In genomic region chr15:51576911-51577500, GRCh38 we compare ENCODE assay signal across 12 cellular contexts. TPM values are rescaled to one million over a fixed set of nuclear protein-coding genes. Genes with fewer than 3 reads are reported as not detected.
DNase-seq lines count a peak whose midpoint lies in the region; ATAC-seq and TF ChIP-seq lines count a peak whose summit lies in the region.
"Had no signal": no experiment of that assay in that cellular context is flagged by ENCODE, and none has a peak within 500 bp of the region (broad histone marks: within the 10 kb centered on the region; RNA-seq: fewer than 3 reads in every experiment).

No MANE protein-coding gene starts in this region.

- DNase-seq in AML-193 (lab: John Stamatoyannopoulos, UW) (peak; percentile 90 to 94), MV-4-11 (lab: John Stamatoyannopoulos, UW) (peak; percentile 83), esophagus squamous epithelium (lab: John Stamatoyannopoulos, UW) (no peak), GM23338 (ENCODE audit: low spot score) (no peak)
- no peak for DNase-seq in naive thymus-derived CD4-positive, alpha-beta T cell
- DNase-seq in activated naive CD4-positive, alpha-beta T cell treated with anti-CD3 and anti-CD28 coated beads, Interleukin-2, amount 10 ng/mL, durations not matched to agents 7 days and 5 days: no peak
- no peak for DNase-seq in activated CD4-positive, alpha-beta memory T cell treated with anti-CD3 and anti-CD28 coated beads, Interleukin-2, amount 10 ng/mL, durations not matched to agents 7 days and 5 days
- DNase-seq: CD8-positive, alpha-beta memory T cell; kidney glomerular epithelial cell; stimulated activated CD4-positive, alpha-beta T cell treated with anti-CD3 and anti-CD28 coated beads, Interleukin-12 subunit alpha, Interleukin-12 subunit beta, amount 100 ng/mL, for 4 hours; T-helper 17 cell had no signal

- H3K4me3 ChIP-seq in esophagus squamous epithelium: no peak overlapping the region
- H3K4me3 ChIP-seq in naive thymus-derived CD4-positive, alpha-beta T cell (ENCODE audit: low read length): no peak overlapping the region
- no peak overlapping the region for H3K4me3 ChIP-seq in GM23338

- TF ChIP-seq POLR2A in esophagus squamous epithelium (IDR thresholded peaks at IDR 0.05): no peak

- H3K4me1 ChIP-seq in esophagus squamous epithelium (peaks cover 0 to 16% (median 5%) of the 10 kb centered on the region in 3 donors), GM23338 (ENCODE audit: insufficient read depth) (no peaks in the 10 kb centered on the region)
- H3K4me1 ChIP-seq in naive thymus-derived CD4-positive, alpha-beta T cell (ENCODE audit: control insufficient read depth in 2 of 2, insufficient read depth in 2 of 2, low read length in 2 of 2): no peaks in the 10 kb centered on the region

- H3K27me3 Mint-ChIP-seq in naive thymus-derived CD4-positive, alpha-beta T cell: no peaks in the 10 kb centered on the region
- H3K27me3 Mint-ChIP-seq in activated naive CD4-positive, alpha-beta T cell treated with anti-CD3 and anti-CD28 coated beads, Interleukin-2, amount 10 ng/mL, durations not matched to agents 7 days and 5 days: no peaks in the 10 kb centered on the region
- H3K27me3 Mint-ChIP-seq in activated CD4-positive, alpha-beta memory T cell treated with anti-CD3 and anti-CD28 coated beads, Interleukin-2, amount 10 ng/mL, durations not matched to agents 7 days and 5 days: no peaks in the 10 kb centered on the region
- H3K27me3 Mint-ChIP-seq in GM23338 (ENCODE audit: insufficient read depth, low read depth, poor library complexity): no peaks in the 10 kb centered on the region
- H3K27me3 Mint-ChIP-seq: T-helper 17 cell had no signal

- H3K4me3 Mint-ChIP-seq in naive thymus-derived CD4-positive, alpha-beta T cell: no peak overlapping the region
- no peak overlapping the region for H3K4me3 Mint-ChIP-seq in activated naive CD4-positive, alpha-beta T cell treated with anti-CD3 and anti-CD28 coated beads, Interleukin-2, amount 10 ng/mL, durations not matched to agents 7 days and 5 days
- no peak overlapping the region for H3K4me3 Mint-ChIP-seq in activated CD4-positive, alpha-beta memory T cell treated with anti-CD3 and anti-CD28 coated beads, Interleukin-2, amount 10 ng/mL, durations not matched to agents 7 days and 5 days
- no peak overlapping the region for H3K4me3 Mint-ChIP-seq in GM23338
- H3K4me3 Mint-ChIP-seq: CD8-positive, alpha-beta memory T cell; T-helper 17 cell had no signal

- no peaks in the 10 kb centered on the region for H3F3A ChIP-seq in GM23338 (replicated peaks; ENCODE audit: low read depth)

- TF ChIP-seq CTCF in esophagus squamous epithelium (IDR thresholded peaks at IDR 0.05): no peak
- TF ChIP-seq CTCF in GM23338 (conservative IDR thresholded peaks at IDR 0.05; ENCODE audit: low read depth in 2 of 2): no peak

- POLR2A ChIA-PET in naive thymus-derived CD4-positive, alpha-beta T cell (lab: Charles Lee): no interaction called here
- POLR2A ChIA-PET in activated CD4-positive, alpha-beta memory T cell treated with anti-CD3 and anti-CD28 coated beads, Interleukin-2, amount 10 ng/mL, durations not matched to agents 7 days and 5 days (lab: Charles Lee): no interaction called here

- peak overlapping the region in 3 of 4 donors; percentile 13 to 55 (median 50) for H3K27ac ChIP-seq in esophagus squamous epithelium
- H3K27ac ChIP-seq in naive thymus-derived CD4-positive, alpha-beta T cell (ENCODE audit: low read depth, low read length): no peak overlapping the region
- no peak overlapping the region for H3K27ac ChIP-seq in GM23338 (ENCODE audit: low read depth)

- no peaks in the 10 kb centered on the region for H3K9me2 ChIP-seq in GM23338 (ENCODE audit: insufficient read depth)

- CTCF ChIA-PET in naive thymus-derived CD4-positive, alpha-beta T cell (lab: Charles Lee): no interaction called here
- CTCF ChIA-PET in activated naive CD4-positive, alpha-beta T cell treated with anti-CD3 and anti-CD28 coated beads, Interleukin-2, amount 10 ng/mL, durations not matched to agents 7 days and 5 days (lab: Charles Lee): no interaction called here
- CTCF ChIA-PET in activated CD4-positive, alpha-beta memory T cell treated with anti-CD3 and anti-CD28 coated beads, Interleukin-2, amount 10 ng/mL, durations not matched to agents 7 days and 5 days (lab: Charles Lee): no interaction called here

- intact Hi-C loops in esophagus squamous epithelium (cut with DNase I): no loop called here
- intact Hi-C loops in naive thymus-derived CD4-positive, alpha-beta T cell (cut with micrococcal nuclease): no loop called here

- peak; percentile 90 for ATAC-seq in naive thymus-derived CD4-positive, alpha-beta T cell
- no peak for ATAC-seq in GM18909 (IDR thresholded peaks at IDR 0.05; ENCODE audit: poor library complexity, unreplicated experiment)
- no peak for ATAC-seq in GM23338
- ATAC-seq: T-helper 17 cell had no signal

- peaks cover 3 to 17% (median 6%) of the 10 kb centered on the region in 11 donors for H3K9me3 Mint-ChIP-seq in naive thymus-derived CD4-positive, alpha-beta T cell
- peaks cover 2% of the 10 kb centered on the region for H3K9me3 Mint-ChIP-seq in activated naive CD4-positive, alpha-beta T cell treated with anti-CD3 and anti-CD28 coated beads, Interleukin-2, amount 10 ng/mL, durations not matched to agents 7 days and 5 days
- no peaks in the 10 kb centered on the region for H3K9me3 Mint-ChIP-seq in activated CD4-positive, alpha-beta memory T cell treated with anti-CD3 and anti-CD28 coated beads, Interleukin-2, amount 10 ng/mL, durations not matched to agents 7 days and 5 days
- H3K9me3 Mint-ChIP-seq in GM23338: no peaks in the 10 kb centered on the region

- H3K27me3 ChIP-seq in esophagus squamous epithelium (no peaks in the 10 kb centered on the region), GM23338 (ENCODE audit: insufficient read depth) (no peaks in the 10 kb centered on the region)
- no peaks in the 10 kb centered on the region for H3K27me3 ChIP-seq in naive thymus-derived CD4-positive, alpha-beta T cell (ENCODE audit: control insufficient read depth in 2 of 2, insufficient read depth in 2 of 2, low read length in 2 of 2)

- 62% methylated on average over 2 of the region's 2 CpGs for whole genome bisulfite sequencing in esophagus squamous epithelium, 2 donors

- no peak overlapping the region for H3K27ac Mint-ChIP-seq in naive thymus-derived CD4-positive, alpha-beta T cell
- no peak overlapping the region for H3K27ac Mint-ChIP-seq in activated naive CD4-positive, alpha-beta T cell treated with anti-CD3 and anti-CD28 coated beads, Interleukin-2, amount 10 ng/mL, durations not matched to agents 7 days and 5 days
- H3K27ac Mint-ChIP-seq in activated CD4-positive, alpha-beta memory T cell treated with anti-CD3 and anti-CD28 coated beads, Interleukin-2, amount 10 ng/mL, durations not matched to agents 7 days and 5 days: no peak overlapping the region
- no peak overlapping the region for H3K27ac Mint-ChIP-seq in GM23338
- H3K27ac Mint-ChIP-seq: CD8-positive, alpha-beta memory T cell; T-helper 17 cell had no signal

- no peaks in the 10 kb centered on the region for H3K79me2 ChIP-seq in GM23338 (replicated peaks; ENCODE audit: insufficient read depth)

- peaks cover 0 to 19% (median 5%) of the 10 kb centered on the region in 5 donors for H3K36me3 Mint-ChIP-seq in naive thymus-derived CD4-positive, alpha-beta T cell
- H3K36me3 Mint-ChIP-seq in activated naive CD4-positive, alpha-beta T cell treated with anti-CD3 and anti-CD28 coated beads, Interleukin-2, amount 10 ng/mL, durations not matched to agents 7 days and 5 days: peaks cover 3% of the 10 kb centered on the region
- no peaks in the 10 kb centered on the region for H3K36me3 Mint-ChIP-seq in activated CD4-positive, alpha-beta memory T cell treated with anti-CD3 and anti-CD28 coated beads, Interleukin-2, amount 10 ng/mL, durations not matched to agents 7 days and 5 days (ENCODE audit: low read depth)
- H3K36me3 Mint-ChIP-seq in GM23338 (ENCODE audit: low read depth): no peaks in the 10 kb centered on the region

- H3K36me3 ChIP-seq in esophagus squamous epithelium (no peaks in the 10 kb centered on the region), GM23338 (ENCODE audit: insufficient read depth) (no peaks in the 10 kb centered on the region)
- H3K36me3 ChIP-seq in naive thymus-derived CD4-positive, alpha-beta T cell (ENCODE audit: control insufficient read depth in 2 of 3, insufficient read depth in 3 of 3, low read length in 3 of 3): no peaks in the 10 kb centered on the region

- H3K4me2 ChIP-seq in GM23338: no peak overlapping the region

- H3K9me3 ChIP-seq in esophagus squamous epithelium: no peaks in the 10 kb centered on the region
- H3K9me3 ChIP-seq in naive thymus-derived CD4-positive, alpha-beta T cell (ENCODE audit: control insufficient read depth in 2 of 3, low read length in 3 of 3): no peaks in the 10 kb centered on the region

- H3K4me1 Mint-ChIP-seq in naive thymus-derived CD4-positive, alpha-beta T cell: no peaks in the 10 kb centered on the region
- H3K4me1 Mint-ChIP-seq in activated naive CD4-positive, alpha-beta T cell treated with anti-CD3 and anti-CD28 coated beads, Interleukin-2, amount 10 ng/mL, durations not matched to agents 7 days and 5 days: no peaks in the 10 kb centered on the region
- H3K4me1 Mint-ChIP-seq in activated CD4-positive, alpha-beta memory T cell treated with anti-CD3 and anti-CD28 coated beads, Interleukin-2, amount 10 ng/mL, durations not matched to agents 7 days and 5 days: no peaks in the 10 kb centered on the region
- H3K4me1 Mint-ChIP-seq in GM23338: peaks cover 3% of the 10 kb centered on the region; the same call in 1 of the 3 replicates
- H3K4me1 Mint-ChIP-seq: CD8-positive, alpha-beta memory T cell; T-helper 17 cell had no signal

- H4K20me1 ChIP-seq in GM23338 (replicated peaks; ENCODE audit: insufficient read depth): no peaks in the 10 kb centered on the region

- H2AFZ ChIP-seq in GM23338: no peak overlapping the region

TF ChIP-seq in GM23338, 12 proteins besides CTCF, POLR2A, EP300 and RAD21 (continues in another document):
- TF ChIP-seq NANOG (IDR thresholded peaks at IDR 0.05; ENCODE audit: borderline replicate concordance): no peak

RNA-seq across cellular contexts. Expression of gene DMXL2, which starts 45.6 kb away (rescaled TPM):
- total RNA-seq in esophagus squamous epithelium: 10 to 100 TPM in 2 of 4 donors, 1 to 10 TPM in 2; 6.9 to 15.1 (median 11.7) TPM
- total RNA-seq in naive thymus-derived CD4-positive, alpha-beta T cell: 10 to 100 TPM in 2 of 5 experiments, 1 to 10 TPM in 3; 6.4 to 58.3 (median 7.2) TPM
- polyA plus RNA-seq in naive thymus-derived CD4-positive, alpha-beta T cell: 1 to 10 TPM; 1.1 to 2.2 TPM
- 1 to 10 TPM; 6.1 TPM for total RNA-seq in activated CD4-positive, alpha-beta memory T cell treated with anti-CD3 and anti-CD28 coated beads, Interleukin-2, amount 10 ng/mL, durations not matched to agents 7 days and 5 days
- 21.6 and 61.1 TPM in 2 replicates for total RNA-seq in GM23338 (2014; rRNA removed; shearing (Covaris generic))
- polyA plus RNA-seq in GM23338 (2016; fragmentation: Nextera tagmentation; extraction: Ambion mirVana): 5.2 and 6.1 TPM in 2 replicates

Comparison
In these comparisons a context has a peak if more than half of its experiments do, and no peak if none do; other contexts are left out.
1. DNase-seq: peak in AML-193 (2 of 2) and MV-4-11 (single experiment); none in esophagus squamous epithelium (single experiment), naive thymus-derived CD4-positive, alpha-beta T cell (0 of 9), activated naive CD4-positive, alpha-beta T cell treated with anti-CD3 and anti-CD28 coated beads, Interleukin-2, amount 10 ng/mL, durations not matched to agents 7 days and 5 days (single experiment), activated CD4-positive, alpha-beta memory T cell treated with anti-CD3 and anti-CD28 coated beads, Interleukin-2, amount 10 ng/mL, durations not matched to agents 7 days and 5 days (single experiment) and GM23338 (single experiment).
2. H3K27ac ChIP-seq: peak in esophagus squamous epithelium (3 of 4); none in naive thymus-derived CD4-positive, alpha-beta T cell (single experiment) and GM23338 (single experiment).